In the genomic region with DNA sequence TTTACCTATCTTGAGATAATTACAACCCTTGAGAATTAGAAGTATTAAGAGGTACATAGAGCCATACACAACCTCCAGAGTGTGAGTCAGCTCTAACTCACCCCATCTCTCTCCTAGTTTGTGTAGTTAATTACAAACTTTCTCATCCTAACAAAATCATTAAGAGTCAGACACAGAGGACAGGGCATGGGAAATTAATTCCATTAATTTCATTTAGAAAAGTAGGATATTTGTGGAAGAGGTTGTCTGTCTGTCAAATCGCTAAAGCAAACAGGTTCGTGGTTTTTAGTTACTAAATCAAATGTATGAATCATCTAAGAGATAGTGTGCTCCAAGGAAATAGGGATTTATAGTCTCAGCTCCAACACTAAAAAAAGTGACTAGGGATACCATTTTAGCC, we compare ENCODE assay signal across 11 cellular contexts.
"Had no signal": no experiment of that assay in that cellular context is flagged by ENCODE, and none has a peak within 500 bp of the region (broad histone marks: within the 10 kb centered on the region; RNA-seq: fewer than 3 reads in every experiment).

No MANE protein-coding gene starts in this region.

- ATAC-seq: gastroesophageal sphincter had no signal

- H3K4me2 ChIP-seq: neural progenitor cell had no signal

- H3K4me3 ChIP-seq: gastroesophageal sphincter, neural progenitor cell, ovary, skin epidermis, stomach, thoracic aorta had no signal

- DNase-seq: activated CD4-positive, alpha-beta T cell treated with anti-CD3 and anti-CD28 coated beads, Interleukin-2, amount 10 ng/mL, durations not matched to agents 7 days and 5 days; activated CD4-positive, CD25-positive, alpha-beta regulatory T cell; amniotic stem cell; ovary; retina; stomach; T-helper 2 cell had no signal

- H3K4me1 ChIP-seq: gastroesophageal sphincter, neural progenitor cell, stomach had no signal

- H3K9ac ChIP-seq: neural progenitor cell had no signal

- H3K27ac ChIP-seq: gastroesophageal sphincter, neural progenitor cell, ovary, skin epidermis, stomach, thoracic aorta had no signal

- H3K9me3 ChIP-seq: ovary, thoracic aorta had no signal

- H3K36me3 ChIP-seq: gastroesophageal sphincter, neural progenitor cell, ovary, stomach, thoracic aorta had no signal

- H2AFZ ChIP-seq: neural progenitor cell had no signal

- H3K27me3 ChIP-seq: gastroesophageal sphincter, neural progenitor cell, ovary, stomach had no signal
